In the genomic region with DNA sequence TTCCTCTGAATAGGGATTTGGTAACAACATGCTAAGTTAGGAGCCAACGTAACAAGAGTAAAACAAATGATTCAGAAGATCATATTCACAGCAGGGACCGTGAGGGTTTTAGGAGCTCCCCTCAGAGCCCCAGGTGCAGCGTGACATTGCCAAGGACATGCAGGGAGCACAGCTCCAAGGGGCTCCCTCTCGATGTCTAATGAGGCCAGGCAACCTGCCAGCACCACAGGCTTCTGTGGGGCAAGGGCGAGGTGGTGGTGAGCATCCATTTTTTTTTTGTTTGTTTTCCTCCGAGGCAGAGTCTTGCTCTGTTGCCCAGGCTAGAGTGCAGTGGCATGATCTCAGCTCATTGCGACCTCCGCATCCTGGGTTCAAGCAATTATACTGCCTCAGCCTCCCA, we compare ENCODE assay signal across 21 cellular contexts.
"Had no signal": no experiment of that assay in that cellular context is flagged by ENCODE, and none has a peak within 500 bp of the region (broad histone marks: within the 10 kb centered on the region; RNA-seq: fewer than 3 reads in every experiment).

No MANE protein-coding gene starts in this region.

- ATAC-seq: activated naive CD4-positive, alpha-beta T cell treated with anti-CD3 and anti-CD28 coated beads, Interleukin-2, amount 50 U/mL, for 72 hours; activated T-helper 17 cell treated with anti-CD3 and anti-CD28 coated beads, Interleukin-2, amount 50 U/mL, for 72 hours; lower lobe of right lung; naive thymus-derived CD4-positive, alpha-beta T cell; sciatic nerve; stimulated activated memory B cell treated with anti-CD40 and anti-IgM and Interleukin-4, amounts not matched to agents 10 μg/mL and 1 μg/mL and 100 μg/mL, for 72 hours had no signal

- DNase-seq: activated CD8-positive, alpha-beta memory T cell treated with anti-CD3 and anti-CD28 coated beads for 24 hours; activated CD8-positive, alpha-beta memory T cell treated with anti-CD3 and anti-CD28 coated beads, Interleukin-2, amount 50 U/mL, for 4 hours; activated T-cell treated with anti-CD3 and anti-CD28 coated beads, Interleukin-2, amount 50 U/mL, for 24 hours; aorta; caudate nucleus; effector CD4-positive, alpha-beta T cell; foreskin fibroblast; kidney; lower lobe of right lung; naive thymus-derived CD4-positive, alpha-beta T cell; occipital lobe; small intestine; stimulated activated CD4-positive, alpha-beta T cell treated with anti-CD3 and anti-CD28 coated beads, Interleukin-2, amount 100 ng/mL, for 24 hours; stomach; uterus had no signal

- FAIRE-seq: endometrium, kidney, small intestine, TTC549 had no signal
